ENCODE assay signal across 23 cellular contexts in genomic region chr14:102891111-102891510, GRCh38. TPM values are rescaled to one million over a fixed set of nuclear protein-coding genes. Genes with fewer than 3 reads are reported as not detected.
DNase-seq lines count a peak whose midpoint lies in the region; ATAC-seq, FAIRE-seq and TF ChIP-seq lines count a peak whose summit lies in the region.
"Had no signal": no experiment of that assay in that cellular context is flagged by ENCODE, and none has a peak within 500 bp of the region (broad histone marks: within the 10 kb centered on the region; RNA-seq: fewer than 3 reads in every experiment).

No MANE protein-coding gene starts in this region.

- peaks cover 80% of the 10 kb centered on the region for H3K36me3 Mint-ChIP-seq in stimulated activated naive CD8-positive, alpha-beta T cell treated with anti-CD3 and anti-CD28 coated beads, Interleukin-15, Interleukin-2, amounts not matched to agents 100 ng/mL and 50 ng/mL, for 24 hours (ENCODE audit: low read depth)
- H3K36me3 Mint-ChIP-seq in activated T-helper 17 cell treated with anti-CD3 and anti-CD28 coated beads, Interleukin-2, amount 50 U/mL, for 72 hours (ENCODE audit: low read depth), result no peaks in the 10 kb centered on the region

- no peak for TF ChIP-seq POLR2A in upper lobe of left lung (IDR thresholded peaks at IDR 0.05)

- ATAC-seq in stimulated activated naive CD8-positive, alpha-beta T cell treated with anti-CD3 and anti-CD28 coated beads, Interleukin-15, amount 100 ng/mL, for 72 hours, result no peak
- ATAC-seq in activated T-helper 17 cell treated with anti-CD3 and anti-CD28 coated beads, Interleukin-2, amount 50 U/mL, for 72 hours (replicated peaks), result no peak
- no peak for ATAC-seq in upper lobe of left lung (ENCODE audit: low FRiP score in 2 of 2)
- ATAC-seq: GM12878 had no signal

- no peaks in the 10 kb centered on the region for H3K4me1 ChIP-seq in kidney (ENCODE audit: control insufficient read depth in 1 of 2, insufficient read depth in 1 of 2, low read depth in 1 of 2, low read length in 2 of 2)
- no peaks in the 10 kb centered on the region for H3K4me1 ChIP-seq in upper lobe of left lung
- H3K4me1 ChIP-seq: BE2C had no signal

- no peaks in the 10 kb centered on the region for H3K9me3 Mint-ChIP-seq in stimulated activated naive CD8-positive, alpha-beta T cell treated with anti-CD3 and anti-CD28 coated beads, Interleukin-15, Interleukin-2, amounts not matched to agents 100 ng/mL and 50 ng/mL, for 24 hours
- no peaks in the 10 kb centered on the region for H3K9me3 Mint-ChIP-seq in stimulated activated naive CD8-positive, alpha-beta T cell treated with anti-CD3 and anti-CD28 coated beads, Interleukin-15, amount 100 ng/mL, for 72 hours
- H3K9me3 Mint-ChIP-seq in activated T-helper 17 cell treated with anti-CD3 and anti-CD28 coated beads, Interleukin-2, amount 50 U/mL, for 72 hours, result no peaks in the 10 kb centered on the region
- H3K9me3 Mint-ChIP-seq: CD4-positive, CD25-positive, alpha-beta regulatory T cell; CD8-positive, alpha-beta memory T cell had no signal

- no peaks in the 10 kb centered on the region for H3K27me3 Mint-ChIP-seq in stimulated activated naive CD8-positive, alpha-beta T cell treated with anti-CD3 and anti-CD28 coated beads, Interleukin-15, Interleukin-2, amounts not matched to agents 100 ng/mL and 50 ng/mL, for 24 hours
- H3K27me3 Mint-ChIP-seq in stimulated activated naive CD8-positive, alpha-beta T cell treated with anti-CD3 and anti-CD28 coated beads, Interleukin-15, amount 100 ng/mL, for 72 hours, result no peaks in the 10 kb centered on the region
- H3K27me3 Mint-ChIP-seq in activated T-helper 17 cell treated with anti-CD3 and anti-CD28 coated beads, Interleukin-2, amount 50 U/mL, for 72 hours, result no peaks in the 10 kb centered on the region
- H3K27me3 Mint-ChIP-seq: CD4-positive, CD25-positive, alpha-beta regulatory T cell had no signal

- no peaks in the 10 kb centered on the region for H3K9me3 ChIP-seq in kidney (ENCODE audit: control insufficient read depth in 1 of 2, low read length in 2 of 2)
- no peaks in the 10 kb centered on the region for H3K9me3 ChIP-seq in upper lobe of left lung
- H3K9me3 ChIP-seq: BE2C had no signal

- no peak for DNase-seq in stimulated activated naive CD8-positive, alpha-beta T cell treated with anti-CD3 and anti-CD28 coated beads, Interleukin-15, amount 100 ng/mL, for 72 hours
- DNase-seq in kidney (peak; percentile 35), upper lobe of left lung (peak; percentile 8 to 46), occipital lobe (lab: John Stamatoyannopoulos, UW) (no peak), NCI-H1105 treated with DMSO at 0.1 percent for 48 hours (lab: John Stamatoyannopoulos, UW) (no peak), iPS-NIHi11 (ENCODE audit: low spot score) (no peak)
- DNase-seq: ACHN; BE2C; C1 segment of cervical spinal cord; CD4-positive, CD25-positive, alpha-beta regulatory T cell; CD8-positive, alpha-beta memory T cell; COR-L47; DMS 273 treated with DMSO at 0.1 percent for 48 hours; DMS53; DND-41 had no signal

- H3K4me3 ChIP-seq in kidney (ENCODE audit: low read length in 2 of 2) (no peak overlapping the region), upper lobe of left lung (no peak overlapping the region)
- H3K4me3 ChIP-seq: GM12878 had no signal

- TF ChIP-seq CTCF in kidney (IDR thresholded peaks at IDR 0.05; ENCODE audit: borderline replicate concordance, extremely low read depth, insufficient read depth), result no peak
- no peak for TF ChIP-seq CTCF in upper lobe of left lung (IDR thresholded peaks at IDR 0.05)

- H3K27me3 ChIP-seq in upper lobe of left lung, result no peaks in the 10 kb centered on the region
- H3K27me3 ChIP-seq: BE2C had no signal

- no peak overlapping the region for H3K9ac ChIP-seq in kidney (ENCODE audit: low read length in 2 of 2)

- intact Hi-C loops in kidney (cut with DNase I), result no loop called here

- 90 to 92% methylated on average over 13 to 15 of the region's 15 CpGs for WGBS in upper lobe of left lung, 2 donors

- no peak for TF ChIP-seq EP300 in upper lobe of left lung (IDR thresholded peaks at IDR 0.05)

- H3K27ac ChIP-seq in kidney (ENCODE audit: low read depth in 2 of 2, low read length in 2 of 2) (no peak overlapping the region), upper lobe of left lung (no peak overlapping the region)
- H3K27ac ChIP-seq: HL-60 had no signal

- H3K4me3 Mint-ChIP-seq in stimulated activated naive CD8-positive, alpha-beta T cell treated with anti-CD3 and anti-CD28 coated beads, Interleukin-15, Interleukin-2, amounts not matched to agents 100 ng/mL and 50 ng/mL, for 24 hours, result no peak overlapping the region
- no peak overlapping the region for H3K4me3 Mint-ChIP-seq in stimulated activated naive CD8-positive, alpha-beta T cell treated with anti-CD3 and anti-CD28 coated beads, Interleukin-15, amount 100 ng/mL, for 72 hours
- H3K4me3 Mint-ChIP-seq in activated T-helper 17 cell treated with anti-CD3 and anti-CD28 coated beads, Interleukin-2, amount 50 U/mL, for 72 hours, result no peak overlapping the region
- H3K4me3 Mint-ChIP-seq: CD4-positive, CD25-positive, alpha-beta regulatory T cell; CD8-positive, alpha-beta memory T cell had no signal

- H3K36me3 ChIP-seq in kidney (ENCODE audit: control insufficient read depth in 1 of 2, insufficient read depth in 2 of 2, low read length in 2 of 2) (peaks cover 0 to 3% of the 10 kb centered on the region in 2 donors), upper lobe of left lung (peaks cover 0 to 45% (median 8%) of the 10 kb centered on the region in 4 donors)

- H3K4me1 Mint-ChIP-seq in stimulated activated naive CD8-positive, alpha-beta T cell treated with anti-CD3 and anti-CD28 coated beads, Interleukin-15, Interleukin-2, amounts not matched to agents 100 ng/mL and 50 ng/mL, for 24 hours (ENCODE audit: low read depth), result peaks cover 8% of the 10 kb centered on the region
- H3K4me1 Mint-ChIP-seq in stimulated activated naive CD8-positive, alpha-beta T cell treated with anti-CD3 and anti-CD28 coated beads, Interleukin-15, amount 100 ng/mL, for 72 hours, result no peaks in the 10 kb centered on the region
- H3K4me1 Mint-ChIP-seq in activated T-helper 17 cell treated with anti-CD3 and anti-CD28 coated beads, Interleukin-2, amount 50 U/mL, for 72 hours, result no peaks in the 10 kb centered on the region
- H3K4me1 Mint-ChIP-seq: CD8-positive, alpha-beta memory T cell had no signal

- H3K27ac Mint-ChIP-seq in stimulated activated naive CD8-positive, alpha-beta T cell treated with anti-CD3 and anti-CD28 coated beads, Interleukin-15, Interleukin-2, amounts not matched to agents 100 ng/mL and 50 ng/mL, for 24 hours, result peak overlapping the region; percentile 52
- no peak overlapping the region for H3K27ac Mint-ChIP-seq in stimulated activated naive CD8-positive, alpha-beta T cell treated with anti-CD3 and anti-CD28 coated beads, Interleukin-15, amount 100 ng/mL, for 72 hours
- peak overlapping the region; percentile 41 for H3K27ac Mint-ChIP-seq in activated T-helper 17 cell treated with anti-CD3 and anti-CD28 coated beads, Interleukin-2, amount 50 U/mL, for 72 hours

- no peak for FAIRE-seq in kidney (lab: Jason Lieb, UNC)
- FAIRE-seq: A204.1, GM12878, GM19239 had no signal

RNA-seq across cellular contexts. Expression of gene AMN, which starts 31.4 kb away (rescaled TPM):
- total RNA-seq in activated T-helper 17 cell treated with anti-CD3 and anti-CD28 coated beads, Interleukin-2, amount 50 U/mL, for 72 hours, result 1 to 10 TPM; 2.1 to 2.3 TPM
- 58.0 TPM for total RNA-seq in kidney
- 121 TPM for polyA plus RNA-seq in kidney (ENCODE audit: insufficient read depth, low read depth, low replicate concordance)
- total RNA-seq in upper lobe of left lung, result 10 to 100 TPM; 14.9 to 56.6 (median 31.6) TPM
- not detected for total RNA-seq in occipital lobe
- total RNA-seq: G401, HT1080 had no signal

Comparison
In these comparisons a context has a peak if more than half of its experiments do, and no peak if none do; other contexts are left out.
1. H3K27ac Mint-ChIP-seq: peak in stimulated activated naive CD8-positive, alpha-beta T cell treated with anti-CD3 and anti-CD28 coated beads, Interleukin-15, Interleukin-2, amounts not matched to agents 100 ng/mL and 50 ng/mL, for 24 hours (single experiment) and activated T-helper 17 cell treated with anti-CD3 and anti-CD28 coated beads, Interleukin-2, amount 50 U/mL, for 72 hours (single experiment); none in stimulated activated naive CD8-positive, alpha-beta T cell treated with anti-CD3 and anti-CD28 coated beads, Interleukin-15, amount 100 ng/mL, for 72 hours (0 of 2).
2. DNase-seq: peak in kidney (single experiment) and upper lobe of left lung (2 of 2); none in stimulated activated naive CD8-positive, alpha-beta T cell treated with anti-CD3 and anti-CD28 coated beads, Interleukin-15, amount 100 ng/mL, for 72 hours (0 of 2), occipital lobe (single experiment), NCI-H1105 treated with DMSO at 0.1 percent for 48 hours (single experiment) and iPS-NIHi11 (single experiment).
3. RNA of gene AMN, which starts 31.4 kb away (total RNA-seq): 58.0 TPM in kidney (single experiment) and 14.9 to 56.6 TPM in upper lobe of left lung; 2.1 to 2.3 TPM in activated T-helper 17 cell treated with anti-CD3 and anti-CD28 coated beads, Interleukin-2, amount 50 U/mL, for 72 hours and not detected in occipital lobe (single experiment); every median in the first group is over 4 times any median in the second.